Comparison of ENCODE assay signal across 12 cellular contexts in the genomic region with DNA sequence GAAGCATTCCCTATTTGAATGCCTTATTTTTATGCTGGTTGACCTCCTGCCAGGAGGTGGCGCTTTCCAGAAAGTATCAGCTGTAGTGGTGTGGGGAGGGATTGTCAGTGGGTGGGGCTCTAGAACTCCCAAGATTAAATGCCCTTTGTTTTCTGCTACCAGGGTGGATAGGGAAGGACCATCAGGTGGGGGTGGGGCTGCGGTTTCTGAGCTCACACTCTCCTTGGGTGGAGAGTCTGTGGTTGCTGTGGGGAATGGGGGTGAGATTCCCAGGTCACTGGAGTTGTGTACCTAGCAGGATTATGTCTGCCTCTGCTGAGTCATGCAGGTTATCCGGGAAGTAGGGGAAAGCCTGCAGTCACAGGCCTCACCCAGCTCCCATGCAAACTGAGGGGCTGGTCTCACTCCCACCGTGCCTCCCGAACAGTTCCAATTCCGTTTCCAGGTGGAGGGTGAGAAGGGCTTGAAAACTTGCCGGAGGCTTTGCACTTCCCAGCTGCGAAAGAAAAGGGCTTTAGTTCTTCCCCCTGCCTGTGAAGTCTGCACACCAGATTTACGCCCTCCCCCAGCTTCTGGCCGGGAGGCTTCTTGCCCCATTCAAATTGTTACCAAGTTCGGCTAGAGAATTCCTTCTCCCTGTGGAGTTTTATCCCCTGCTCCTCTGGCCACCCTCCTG.
A peak's percentile ranks its signal among the peaks of the same experiment; 100 is the strongest.
DNase-seq lines count a peak whose midpoint lies in the region; ATAC-seq, FAIRE-seq and TF ChIP-seq lines count a peak whose summit lies in the region.
"Had no signal": no experiment of that assay in that cellular context is flagged by ENCODE, and none has a peak within 500 bp of the region (broad histone marks: within the 10 kb centered on the region; RNA-seq: fewer than 3 reads in every experiment).

No MANE protein-coding gene starts in this region.

- DNase-seq in A172 (ENCODE audit: low spot score): peak; percentile 83
- DNase-seq in H4 (ENCODE audit: low spot score): peak; percentile 97
- DNase-seq in RPMI7951 (ENCODE audit: low read depth): peak; percentile 28
- DNase-seq in hepatocyte (ENCODE audit: low spot score): peak; percentile 5
- no peak for DNase-seq in aorta
- no peak for DNase-seq in cardiac septum (ENCODE audit: low spot score)
- no peak for DNase-seq in small intestine
- DNase-seq: NCI-H1436; occipital lobe; stimulated activated naive B cell treated with anti-CD40 and anti-IgM and Interleukin-4, amounts not matched to agents 10 μg/mL and 1 μg/mL and 100 μg/mL, for 72 hours had no signal

- no peaks in the 10 kb centered on the region for H4K20me1 ChIP-seq in hepatocyte (ENCODE audit: insufficient read depth, poor library complexity, severe bottlenecking)

- H3K9me2 ChIP-seq in hepatocyte (replicated peaks; ENCODE audit: insufficient read depth): no peaks in the 10 kb centered on the region

- H3K4me2 ChIP-seq in hepatocyte: no peak overlapping the region

- H3K27me3 ChIP-seq in hepatocyte: no peaks in the 10 kb centered on the region
- no peaks in the 10 kb centered on the region for H3K27me3 ChIP-seq in aorta (ENCODE audit: control insufficient read depth in 1 of 2, insufficient read depth in 2 of 2, low read length in 1 of 2)
- no peaks in the 10 kb centered on the region for H3K27me3 ChIP-seq in small intestine (ENCODE audit: control insufficient read depth in 2 of 2, insufficient read depth in 2 of 2, low read length in 2 of 2)

- H3K36me3 ChIP-seq in hepatocyte (replicated peaks; ENCODE audit: insufficient read depth, low read depth) (no peaks in the 10 kb centered on the region), aorta (ENCODE audit: control insufficient read depth in 1 of 2, insufficient read depth in 2 of 2, low read length in 1 of 2) (no peaks in the 10 kb centered on the region), small intestine (ENCODE audit: control insufficient read depth in 2 of 2, insufficient read depth in 2 of 2, low read length in 2 of 2) (no peaks in the 10 kb centered on the region)

- H3K9me3 ChIP-seq in hepatocyte (ENCODE audit: low read depth) (no peaks in the 10 kb centered on the region), aorta (ENCODE audit: control insufficient read depth, low read length) (no peaks in the 10 kb centered on the region), small intestine (ENCODE audit: control insufficient read depth, low read depth) (peaks cover 3% of the 10 kb centered on the region)

- intact Hi-C loops in aorta (cut with DNase I): no loop called here
- intact Hi-C loops in cardiac septum (cut with DNase I): no loop called here

- H3K27ac ChIP-seq in hepatocyte (no peak overlapping the region), aorta (ENCODE audit: low read depth in 1 of 2, low read length in 2 of 2) (no peak overlapping the region), small intestine (ENCODE audit: low read depth in 1 of 2, low read length in 1 of 2) (no peak overlapping the region)

- H3K4me3 ChIP-seq in hepatocyte: no peak overlapping the region
- no peak overlapping the region for H3K4me3 ChIP-seq in aorta (ENCODE audit: low read length in 2 of 2)
- H3K4me3 ChIP-seq in small intestine (ENCODE audit: low read depth in 1 of 2, low read length in 2 of 2): no peak overlapping the region

- no peaks in the 10 kb centered on the region for H3K79me2 ChIP-seq in hepatocyte

- no peak overlapping the region for H2AFZ ChIP-seq in hepatocyte

- no peak for TF ChIP-seq CTCF in hepatocyte (IDR thresholded peaks at IDR 0.05; ENCODE audit: poor library complexity)

- H3K4me1 ChIP-seq in hepatocyte (ENCODE audit: insufficient read depth) (no peaks in the 10 kb centered on the region), aorta (ENCODE audit: control insufficient read depth in 1 of 2, insufficient read depth in 2 of 2, low read length in 2 of 2) (no peaks in the 10 kb centered on the region), small intestine (ENCODE audit: control insufficient read depth in 2 of 2, insufficient read depth in 1 of 2, low read depth in 1 of 2, low read length in 1 of 2) (no peaks in the 10 kb centered on the region)

- ATAC-seq in aorta (ENCODE audit: low FRiP score) (no peak), GM21528 (IDR thresholded peaks at IDR 0.05; ENCODE audit: low FRiP score, unreplicated experiment) (no peak)
- ATAC-seq: left lobe of liver; stimulated activated naive B cell treated with anti-CD40 and anti-IgM and Interleukin-4, amounts not matched to agents 10 μg/mL and 1 μg/mL and 100 μg/mL, for 72 hours had no signal

- FAIRE-seq in small intestine (lab: Jason Lieb, UNC): no peak

- WGBS in hepatocyte (ENCODE audit: low lambda C conversion rate, missing lambda C conversion rate): 73% methylated on average over 11 of the region's 11 CpGs
- WGBS in aorta, 2 donors: 83 to 85% methylated on average over 11 of the region's 11 CpGs
- WGBS in small intestine, 3 donors: 80 to 87% (median 85%) methylated on average over 11 of the region's 11 CpGs

Comparison
In these comparisons a context has a peak if more than half of its experiments do, and no peak if none do; other contexts are left out.
1. DNase-seq: peak in A172 (single experiment), H4 (single experiment), RPMI7951 (single experiment) and hepatocyte (single experiment); none in aorta (0 of 2), cardiac septum (single experiment) and small intestine (single experiment).